In the genomic region with DNA sequence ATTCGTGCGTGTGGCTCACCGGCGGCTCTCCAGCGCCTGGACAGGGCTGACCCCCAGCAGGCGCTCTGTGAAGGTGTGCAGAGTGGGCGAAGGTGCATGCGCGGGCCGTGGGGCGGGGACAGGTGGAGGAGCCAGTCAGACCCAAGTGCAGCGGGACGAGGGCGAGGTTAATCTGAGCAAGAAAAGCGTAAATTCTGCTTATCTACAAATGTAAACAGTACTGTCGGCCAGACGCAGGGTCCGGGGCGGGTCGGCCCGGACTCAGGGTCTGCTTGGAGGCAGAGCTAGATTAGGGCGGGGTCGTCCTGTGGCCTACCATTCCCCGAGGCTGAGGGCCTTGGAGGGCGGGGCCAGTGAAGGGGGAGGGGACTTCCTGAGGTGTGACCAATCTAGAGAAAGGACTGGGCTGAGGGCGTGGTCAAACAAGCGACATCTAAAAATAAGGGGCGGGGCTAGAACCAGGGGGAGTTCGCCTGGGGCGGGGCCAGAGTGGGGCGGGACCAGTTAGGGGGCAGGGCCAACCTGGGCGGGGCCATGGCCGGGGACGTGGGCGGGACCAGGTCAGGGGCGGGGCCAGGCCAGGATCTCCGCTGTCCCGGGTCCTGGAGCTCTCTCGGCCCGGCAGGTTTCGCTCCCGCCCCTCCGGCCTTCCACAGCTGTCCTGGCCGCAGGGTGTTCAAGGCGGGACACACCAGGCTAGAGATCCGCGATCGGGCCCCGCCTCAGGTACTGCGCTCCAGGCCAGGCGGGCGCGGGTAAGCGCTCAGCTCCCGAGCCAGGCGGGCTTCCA, we compare ENCODE assay signal across 8 cellular contexts. TPM values are rescaled to one million over a fixed set of nuclear protein-coding genes. Genes with fewer than 3 reads are reported as not detected.
DNase-seq lines count a peak whose midpoint lies in the region; ATAC-seq, FAIRE-seq and TF ChIP-seq lines count a peak whose summit lies in the region.

A gene (plus strand): TSS at position 611 of the 790 bp plus-strand sequence. CDS start 994 bp downstream, outside the sequence.

- peak within 1 kb of the TSS; percentile 49 for H3K4me3 ChIP-seq in A549

- WGBS in A549 (ENCODE audit: missing lambda C conversion rate) = 2% methylated on average over 36 of the region's 56 CpGs

- H3K4me1 ChIP-seq in A549 = peaks cover 4% of the 10 kb centered on the region; the same call in 1 of the 3 replicates

- POLR2A ChIA-PET in A549 (lab: Yijun Ruan, JAX) = interaction anchor here (1.0 to 1.4 kb wide), 4 partner anchors 110 to 342 kb away, joined by 3 to 4 read pairs (median 4); a partner anchor contains a TSS

- DNase-seq in A549 (ENCODE audit: low read depth in 1 of 2, low spot score in 1 of 2) = peak; percentile 98 to 99
- peak; percentile 90 to 98 for DNase-seq in NCI-H526 (lab: John Stamatoyannopoulos, UW)
- DNase-seq in activated CD4-positive, alpha-beta T cell treated with anti-CD3 and anti-CD28 coated beads, Interleukin-2, amount 50 U/mL, for 1 hour = peak; percentile 92
- DNase-seq in dedifferentiated amniotic fluid mesenchymal stem cell (ENCODE audit: extremely low spot score) = peak; percentile 96
- peak; percentile 99 to 100 for DNase-seq in left colon
- DNase-seq in stimulated activated CD4-positive, alpha-beta T cell treated with anti-CD3 and anti-CD28 coated beads, Interleukin-1b, Interleukin-23, amount 100 ng/mL, for 1 hour (ENCODE audit: low read depth in 2 of 2) = peak; percentile 79 to 84

- intact Hi-C loops in left colon (cut with DNase I, micrococcal nuclease) = loop anchor here in 1 of 2 donors (5.0 kb wide), 1 partner anchor 111 kb away; a partner anchor contains a TSS

- peak within 1 kb of the TSS; percentile 8 to 54; a peak in 4 of 6 replicates for H3K27ac ChIP-seq in A549

- TF ChIP-seq POLR2A in A549 (IDR thresholded peaks at IDR 0.05; ENCODE audit: low read length) = no peak

- no peak for TF ChIP-seq RAD21 in A549 (conservative IDR thresholded peaks at IDR 0.05 in 1 of 2, IDR thresholded peaks at IDR 0.05 in 1 of 2)

- peak; percentile 82 to 92 for ATAC-seq in A549
- ATAC-seq in GM18907 (IDR thresholded peaks at IDR 0.05; ENCODE audit: unreplicated experiment) = peak; percentile 71
- ATAC-seq in HG03354 (IDR thresholded peaks at IDR 0.05; ENCODE audit: poor library complexity, severe bottlenecking, unreplicated experiment) = peak; percentile 77
- peak; percentile 86 for ATAC-seq in left colon

- CTCF ChIA-PET in A549 (lab: Yijun Ruan, JAX) = interaction anchor here (1.0 to 3.9 kb wide), 5 partner anchors 22 to 451 kb away, joined by 3 to 26 read pairs (median 9); a partner anchor contains a TSS

- no peak for FAIRE-seq in A549 (lab: Jason Lieb, UNC)

- no peak for TF ChIP-seq EP300 in A549 (IDR thresholded peaks at IDR 0.05)

- peak within 1 kb of the TSS; percentile 83 for H3K4me2 ChIP-seq in A549

- H3K9me3 ChIP-seq in A549 = no peaks in the 10 kb centered on the region

- no peak for TF ChIP-seq CTCF in A549 (IDR thresholded peaks at IDR 0.05)

TF ChIP-seq in A549, 52 proteins besides CTCF, POLR2A, EP300 and RAD21:
- TF ChIP-seq, protein P1, sequence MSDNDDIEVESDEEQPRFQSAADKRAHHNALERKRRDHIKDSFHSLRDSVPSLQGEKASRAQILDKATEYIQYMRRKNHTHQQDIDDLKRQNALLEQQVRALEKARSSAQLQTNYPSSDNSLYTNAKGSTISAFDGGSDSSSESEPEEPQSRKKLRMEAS (IDR thresholded peaks at IDR 0.05) = peak; percentile 44
- no peak for TF ChIP-seq MYC (IDR thresholded peaks at IDR 0.05; ENCODE audit: borderline replicate concordance, low read length)
- no peak for TF ChIP-seq HOXB5 (CRISPR knock-in tag; IDR thresholded peaks at IDR 0.05)
- TF ChIP-seq, protein P2, sequence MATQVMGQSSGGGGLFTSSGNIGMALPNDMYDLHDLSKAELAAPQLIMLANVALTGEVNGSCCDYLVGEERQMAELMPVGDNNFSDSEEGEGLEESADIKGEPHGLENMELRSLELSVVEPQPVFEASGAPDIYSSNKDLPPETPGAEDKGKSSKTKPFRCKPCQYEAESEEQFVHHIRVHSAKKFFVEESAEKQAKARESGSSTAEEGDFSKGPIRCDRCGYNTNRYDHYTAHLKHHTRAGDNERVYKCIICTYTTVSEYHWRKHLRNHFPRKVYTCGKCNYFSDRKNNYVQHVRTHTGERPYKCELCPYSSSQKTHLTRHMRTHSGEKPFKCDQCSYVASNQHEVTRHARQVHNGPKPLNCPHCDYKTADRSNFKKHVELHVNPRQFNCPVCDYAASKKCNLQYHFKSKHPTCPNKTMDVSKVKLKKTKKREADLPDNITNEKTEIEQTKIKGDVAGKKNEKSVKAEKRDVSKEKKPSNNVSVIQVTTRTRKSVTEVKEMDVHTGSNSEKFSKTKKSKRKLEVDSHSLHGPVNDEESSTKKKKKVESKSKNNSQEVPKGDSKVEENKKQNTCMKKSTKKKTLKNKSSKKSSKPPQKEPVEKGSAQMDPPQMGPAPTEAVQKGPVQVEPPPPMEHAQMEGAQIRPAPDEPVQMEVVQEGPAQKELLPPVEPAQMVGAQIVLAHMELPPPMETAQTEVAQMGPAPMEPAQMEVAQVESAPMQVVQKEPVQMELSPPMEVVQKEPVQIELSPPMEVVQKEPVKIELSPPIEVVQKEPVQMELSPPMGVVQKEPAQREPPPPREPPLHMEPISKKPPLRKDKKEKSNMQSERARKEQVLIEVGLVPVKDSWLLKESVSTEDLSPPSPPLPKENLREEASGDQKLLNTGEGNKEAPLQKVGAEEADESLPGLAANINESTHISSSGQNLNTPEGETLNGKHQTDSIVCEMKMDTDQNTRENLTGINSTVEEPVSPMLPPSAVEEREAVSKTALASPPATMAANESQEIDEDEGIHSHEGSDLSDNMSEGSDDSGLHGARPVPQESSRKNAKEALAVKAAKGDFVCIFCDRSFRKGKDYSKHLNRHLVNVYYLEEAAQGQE (IDR thresholded peaks at IDR 0.05) = peak; percentile 90
TF ChIP-seq in A549: peak in this region for 2.

RNA-seq across cellular contexts. Expression of the gene that starts here (rescaled TPM):
- polyA plus RNA-seq in A549 (2011; rRNA removed) (0.05 and 0.07 TPM in 2 replicates), A549 (2017; fragmentation: RNase III; extraction: RNeasy Plus Mini Kit Qiagen cat#74134 plus additional on column Dnase treatment) (0.03 TPM in 3 replicates)
- polyA plus RNA-seq in A549 (2012; cell fraction: cytosol; rRNA removed) = 0.01 TPM in 2 replicates
- polyA plus RNA-seq in A549 (2012; cell fraction: nucleus; rRNA removed) = 0.01 TPM in 2 replicates
- 0.49 TPM in 1 of 2 replicates, not detected in the other for polyA minus RNA-seq in A549 (2011; rRNA and poly(A)+ RNA removed)
- total RNA-seq in left colon = 1 to 10 TPM; 1.4 to 1.8 TPM

Comparison
In these comparisons a context has a peak if more than half of its experiments do, and no peak if none do; other contexts are left out.
1. Peak in every context shown above with its lines: DNase-seq, ATAC-seq, H3K4me3 ChIP-seq and H3K27ac ChIP-seq.
2. Peak in DNase-seq, ATAC-seq, H3K4me3 ChIP-seq, H3K27ac ChIP-seq and H3K4me2 ChIP-seq in A549; RNA of the gene not detected or under 1 TPM.